17 cellular contexts compared by ENCODE assay signal in genomic region chr10:78222096-78222790, GRCh38.
"Had no signal": no experiment of that assay in that cellular context is flagged by ENCODE, and none has a peak within 500 bp of the region (broad histone marks: within the 10 kb centered on the region; RNA-seq: fewer than 3 reads in every experiment).

No MANE protein-coding gene starts in this region.

- H3K4me3 ChIP-seq: colonic mucosa, esophagus squamous epithelium, left lung, mucosa of descending colon had no signal

- ATAC-seq: left lung, mucosa of descending colon, natural killer cell had no signal

- H3K27me3 ChIP-seq: colonic mucosa, left lung had no signal

- H3K9me3 ChIP-seq: colonic mucosa, esophagus squamous epithelium, left lung, mucosa of descending colon had no signal

- H3K4me1 ChIP-seq: colonic mucosa, esophagus squamous epithelium, left lung had no signal

- H3K36me3 ChIP-seq: colonic mucosa, esophagus squamous epithelium, left lung had no signal

- DNase-seq: activated B cell treated with CpG ODN at 0.5 μM for 24 hours; activated CD4-positive, alpha-beta T cell treated with anti-CD3 and anti-CD28 coated beads for 48 hours; activated CD8-positive, alpha-beta memory T cell treated with anti-CD3 and anti-CD28 coated beads, Interleukin-2, amount 50 U/mL, for 48 hours; activated gamma-delta T cell treated with Interleukin-2 at 50 U/mL for 16 hours; activated naive CD8-positive, alpha-beta T cell treated with anti-CD3 and anti-CD28 coated beads for 36 hours; amygdala; central memory CD4-positive, alpha-beta T cell; colonic mucosa; esophagus squamous epithelium; hippocampal formation; kidney; left lung; mammary epithelial cell; mucosa of descending colon; natural killer cell; stimulated activated CD4-positive, alpha-beta T cell treated with anti-CD3 and anti-CD28 coated beads, Interleukin-15, amount 100 ng/mL, for 24 hours; stimulated activated CD4-positive, alpha-beta T cell treated with anti-CD3 and anti-CD28 coated beads, Interleukin-4, amount 100 ng/mL, for 24 hours had no signal

- H3K27ac ChIP-seq: colonic mucosa, esophagus squamous epithelium, left lung had no signal
